ENCODE assay signal across 1 cellular context in the genomic region with DNA sequence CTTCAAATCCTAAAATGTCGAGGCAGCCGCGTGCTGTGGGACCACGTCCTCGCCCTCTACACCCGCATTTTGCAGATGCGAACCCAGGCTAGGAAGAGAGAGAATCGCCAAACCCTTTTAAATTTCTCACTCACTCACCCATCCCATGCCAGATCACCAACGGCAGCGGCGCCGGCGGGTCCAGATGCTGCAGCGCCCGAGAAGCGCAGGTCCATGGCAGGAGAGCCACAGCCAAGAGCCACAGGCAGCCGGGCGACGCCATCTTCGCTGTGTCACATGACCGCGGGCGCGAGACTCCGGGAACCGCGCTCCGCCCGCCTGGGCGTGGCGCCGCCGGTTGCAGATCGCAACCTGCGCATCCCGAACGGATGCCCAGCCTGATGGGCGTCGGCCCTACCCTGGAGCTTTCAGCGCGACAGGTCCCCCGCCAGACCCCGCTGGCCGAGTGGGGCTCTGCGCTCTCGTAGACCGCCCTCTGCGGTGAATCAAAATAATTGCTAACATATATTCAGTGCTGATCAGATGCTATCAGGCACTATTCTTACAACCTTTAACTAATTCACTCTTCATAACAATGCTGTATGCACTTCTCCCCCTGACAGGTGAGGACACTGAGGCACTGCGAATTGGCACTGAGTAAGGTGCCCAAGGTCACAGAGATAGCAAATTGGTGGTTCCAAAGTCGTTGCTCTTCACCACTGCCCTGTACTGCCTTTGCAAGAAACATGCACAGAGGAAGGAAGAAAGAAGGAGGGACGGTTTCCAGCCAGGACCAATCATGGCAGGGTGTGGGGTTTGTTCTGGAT.
A peak's percentile ranks its signal among the peaks of the same experiment; 100 is the strongest.
TF ChIP-seq lines count a peak whose summit lies in the region.

A gene (minus strand): TSS at position 276 of the 806 bp plus-strand sequence. CDS start 14 bp downstream, at position 262.

TF ChIP-seq in SK-N-SH, 30 proteins besides CTCF, POLR2A, EP300 and RAD21 (continued from another document):
- TF ChIP-seq, protein P1, sequence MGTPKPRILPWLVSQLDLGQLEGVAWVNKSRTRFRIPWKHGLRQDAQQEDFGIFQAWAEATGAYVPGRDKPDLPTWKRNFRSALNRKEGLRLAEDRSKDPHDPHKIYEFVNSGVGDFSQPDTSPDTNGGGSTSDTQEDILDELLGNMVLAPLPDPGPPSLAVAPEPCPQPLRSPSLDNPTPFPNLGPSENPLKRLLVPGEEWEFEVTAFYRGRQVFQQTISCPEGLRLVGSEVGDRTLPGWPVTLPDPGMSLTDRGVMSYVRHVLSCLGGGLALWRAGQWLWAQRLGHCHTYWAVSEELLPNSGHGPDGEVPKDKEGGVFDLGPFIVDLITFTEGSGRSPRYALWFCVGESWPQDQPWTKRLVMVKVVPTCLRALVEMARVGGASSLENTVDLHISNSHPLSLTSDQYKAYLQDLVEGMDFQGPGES (IDR thresholded peaks at IDR 0.05; ENCODE audit: low read depth, low read length), result no peak
- TF ChIP-seq, protein P2, sequence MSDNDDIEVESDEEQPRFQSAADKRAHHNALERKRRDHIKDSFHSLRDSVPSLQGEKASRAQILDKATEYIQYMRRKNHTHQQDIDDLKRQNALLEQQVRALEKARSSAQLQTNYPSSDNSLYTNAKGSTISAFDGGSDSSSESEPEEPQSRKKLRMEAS (IDR thresholded peaks at IDR 0.05; ENCODE audit: low read depth), result peak; percentile 98
- 0 out of 2 replicates have a peak, but pooled peaks have one; percentile 5 for TF ChIP-seq GABPA (IDR thresholded peaks at IDR 0.05; ENCODE audit: low read depth)
- TF ChIP-seq FOSL2 (IDR thresholded peaks at IDR 0.05; ENCODE audit: borderline replicate concordance, low read depth), result no peak
- TF ChIP-seq TAF1 (IDR thresholded peaks at IDR 0.05; ENCODE audit: borderline replicate concordance, low read depth, low read length), result peak; percentile 92
- TF ChIP-seq GATA2 (CRISPR knock-in tag; IDR thresholded peaks at IDR 0.05), result peak; percentile 53
- no peak for TF ChIP-seq FOXJ3 (CRISPR knock-in tag; IDR thresholded peaks at IDR 0.05)
- TF ChIP-seq NFIC (IDR thresholded peaks at IDR 0.05; ENCODE audit: borderline replicate concordance), result no peak
- peak; percentile 82; the same call in 1 of the 2 replicates for TF ChIP-seq MXI1 (IDR thresholded peaks at IDR 0.05; ENCODE audit: low read depth, low read length)
